Comparison of ENCODE assay signal across 8 cellular contexts in the genomic region with DNA sequence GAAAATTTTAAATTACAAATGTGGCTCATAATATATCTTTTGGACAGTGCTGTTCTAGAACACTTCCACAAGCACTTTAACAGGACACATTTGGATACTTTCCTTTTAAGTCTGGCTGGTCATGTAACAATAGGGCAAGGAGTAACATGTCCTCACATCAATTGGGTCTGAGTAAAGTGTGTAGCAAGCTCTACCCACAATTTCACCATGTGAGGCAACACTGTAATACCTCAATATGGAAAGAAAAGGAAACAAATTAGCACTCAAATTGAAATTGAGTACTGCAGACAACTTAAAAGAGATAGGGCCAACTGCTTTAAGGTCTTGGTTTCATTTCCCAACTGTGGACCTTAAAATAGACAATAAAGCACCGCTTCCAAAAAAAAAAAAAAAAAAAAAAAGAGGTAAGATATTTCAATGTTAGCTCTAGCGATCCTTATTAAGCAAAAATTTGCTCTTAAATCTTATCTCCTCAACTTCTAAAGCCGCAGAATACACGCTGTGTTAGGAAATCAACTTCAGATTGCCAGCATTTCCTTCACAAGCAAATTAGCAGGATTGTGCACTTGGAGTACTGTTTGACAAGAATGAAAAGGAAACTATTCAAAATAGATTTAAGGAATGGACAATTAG. TPM values are rescaled to one million over a fixed set of nuclear protein-coding genes. Genes with fewer than 3 reads are reported as not detected.
DNase-seq lines count a peak whose midpoint lies in the region; ATAC-seq, FAIRE-seq and TF ChIP-seq lines count a peak whose summit lies in the region.

No MANE protein-coding gene starts in this region.

- FAIRE-seq in A549 (lab: Jason Lieb, UNC) (peak; percentile 77), GM18507 (lab: Jason Lieb, UNC) (peak; percentile 56)

- no peak for TF ChIP-seq EP300 in A549 (IDR thresholded peaks at IDR 0.05)

- H3K9me3 ChIP-seq in A549 (no peaks in the 10 kb centered on the region), parathyroid adenoma (ENCODE audit: control insufficient read depth, low read length) (no peaks in the 10 kb centered on the region)

- no peak for DNase-seq in A549 (ENCODE audit: low read depth in 1 of 2, low spot score in 1 of 2)
- no peak for DNase-seq in GM18507 (ENCODE audit: extremely low spot score, insufficient read length, low read depth)
- DNase-seq in RPMI7951 (ENCODE audit: low read depth): peak; percentile 24
- no peak for DNase-seq in epithelial cell of prostate (ENCODE audit: low read depth, low spot score)
- no peak for DNase-seq in central memory CD4-positive, alpha-beta T cell

- no peak overlapping the region for H3K9ac ChIP-seq in parathyroid adenoma

- ATAC-seq in A549: no peak
- ATAC-seq in HG02571 (IDR thresholded peaks at IDR 0.05; ENCODE audit: unreplicated experiment): no peak
- no peak for ATAC-seq in HG02970 (IDR thresholded peaks at IDR 0.05; ENCODE audit: low FRiP score, unreplicated experiment)

- TF ChIP-seq RAD21 in A549 (conservative IDR thresholded peaks at IDR 0.05 in 1 of 2, IDR thresholded peaks at IDR 0.05 in 1 of 2): no peak

- no peak for TF ChIP-seq POLR2A in A549 (IDR thresholded peaks at IDR 0.05; ENCODE audit: low read length)

- peaks cover 2% of the 10 kb centered on the region for H3K79me2 ChIP-seq in parathyroid adenoma

- CTCF ChIA-PET in A549 (lab: Yijun Ruan, JAX): interaction anchor here (0.6 to 1.0 kb wide), 2 partner anchors 140 to 497 kb away, joined by 3 read pairs; no protein-coding TSS in a partner anchor

- peak overlapping the region; percentile 78 for H3K4me2 ChIP-seq in A549
- H3K4me2 ChIP-seq in parathyroid adenoma (ENCODE audit: low read length): peak overlapping the region; percentile 65

- H3K27ac ChIP-seq in A549 (peak overlapping the region in 1 of 2 experiments; percentile 98; a peak in 3 of 6 replicates), epithelial cell of prostate (peak overlapping the region; percentile 85), parathyroid adenoma (no peak overlapping the region)

- H2AFZ ChIP-seq in parathyroid adenoma: peak overlapping the region; percentile 69

- TF ChIP-seq CTCF in A549 (IDR thresholded peaks at IDR 0.05): no peak
- no peak for TF ChIP-seq CTCF in parathyroid adenoma (IDR thresholded peaks at IDR 0.05)

- peaks cover 15% of the 10 kb centered on the region; the same call in 2 of the 3 replicates for H3K4me1 ChIP-seq in A549
- no peaks in the 10 kb centered on the region for H3K4me1 ChIP-seq in parathyroid adenoma

- H3K4me3 ChIP-seq in A549 (peak overlapping the region; percentile 63), parathyroid adenoma (ENCODE audit: low read depth, low read length) (peak overlapping the region; percentile 55)

- POLR2A ChIA-PET in A549 (lab: Yijun Ruan, JAX): interaction anchor here (0.6 kb wide), 1 partner anchor 918 kb away, joined by 3 read pairs; no protein-coding TSS in a partner anchor

- no peaks in the 10 kb centered on the region for H3K36me3 ChIP-seq in parathyroid adenoma (ENCODE audit: control insufficient read depth, insufficient read depth, low read length)

- no peaks in the 10 kb centered on the region for H3K27me3 ChIP-seq in parathyroid adenoma (ENCODE audit: control insufficient read depth, insufficient read depth, low read length)

- WGBS in A549 (ENCODE audit: missing lambda C conversion rate): 4% methylated on average over 4 of the region's 4 CpGs

TF ChIP-seq in A549, 52 proteins besides CTCF, POLR2A, EP300 and RAD21:
- TF ChIP-seq NPAS2 (CRISPR knock-in tag; IDR thresholded peaks at IDR 0.05; ENCODE audit: borderline replicate concordance): no peak
- TF ChIP-seq CEBPB (IDR thresholded peaks at IDR 0.05): 0 out of 4 replicates have a peak, but pooled peaks of 1 of the 2 experiments have one; percentile 17

RNA-seq across cellular contexts. Expression of gene CASK, which starts 1.7 kb away (rescaled TPM):
- 51.4 and 57.6 TPM in 2 replicates for polyA plus RNA-seq in A549 (2011; rRNA removed)
- polyA plus RNA-seq in A549 (2012; cell fraction: cytosol; rRNA removed): 9.7 and 10.9 TPM in 2 replicates
- polyA plus RNA-seq in A549 (2012; cell fraction: nucleus; rRNA removed): 5.2 and 6.8 TPM in 2 replicates
- 23.3 to 27.1 TPM (median 25.7 TPM) in 3 replicates for polyA plus RNA-seq in A549 (2017; fragmentation: RNase III; extraction: RNeasy Plus Mini Kit Qiagen cat#74134 plus additional on column Dnase treatment)
- polyA minus RNA-seq in A549 (2011; rRNA and poly(A)+ RNA removed): 30.0 and 40.0 TPM in 2 replicates
- 21.9 and 22.8 TPM in 2 replicates for total RNA-seq in RPMI7951 (2014; rRNA removed; shearing (Covaris generic))
